ENCODE assay signal across 7 cellular contexts in genomic region chr3:139686206-139686605, GRCh38.
"Had no signal": no experiment of that assay in that cellular context is flagged by ENCODE, and none has a peak within 500 bp of the region (broad histone marks: within the 10 kb centered on the region; RNA-seq: fewer than 3 reads in every experiment).

No MANE protein-coding gene starts in this region.

- H3K4me3 ChIP-seq: GM23338 had no signal

- H3K9me3 Mint-ChIP-seq: GM23338 had no signal

- DNase-seq: H9, HCEC 1CT, IMR-90 had no signal

- ATAC-seq: GM23338 had no signal

- FAIRE-seq: H1, H54, HTR-8/SVneo had no signal

- H3K27ac Mint-ChIP-seq: GM23338, H9 had no signal

- H3K4me3 Mint-ChIP-seq: GM23338, H9 had no signal
